In the genomic region with DNA sequence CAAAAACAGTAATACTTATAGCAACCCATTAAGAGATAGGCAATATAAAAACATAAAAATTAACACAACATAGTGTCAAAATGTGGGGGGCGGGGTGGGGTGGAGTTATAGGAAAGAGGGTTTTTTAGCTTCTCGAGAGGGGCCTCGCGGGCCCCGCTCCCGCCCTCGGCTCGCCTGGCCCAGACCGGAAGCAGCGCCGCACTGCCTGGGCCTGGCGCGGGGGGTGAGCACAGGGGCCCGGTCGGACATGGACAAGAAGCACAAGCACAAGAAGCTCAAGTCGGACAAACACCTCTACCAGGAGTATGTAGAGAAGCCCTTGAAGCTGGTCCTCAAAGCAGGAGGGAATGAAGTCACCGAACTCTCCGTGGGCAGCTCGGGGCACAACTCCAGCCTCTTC, we compare ENCODE assay signal across 22 cellular contexts.
"Had no signal": no experiment of that assay in that cellular context is flagged by ENCODE, and none has a peak within 500 bp of the region (broad histone marks: within the 10 kb centered on the region; RNA-seq: fewer than 3 reads in every experiment).

No MANE protein-coding gene starts in this region.

- H3K27ac Mint-ChIP-seq: endodermal cell; memory B cell; stimulated activated naive CD8-positive, alpha-beta T cell treated with anti-CD3 and anti-CD28 coated beads, Interleukin-15, Interleukin-2, amounts not matched to agents 100 ng/mL and 50 ng/mL, for 24 hours had no signal

- ATAC-seq: left cardiac atrium; lower lobe of right lung; stimulated activated effector memory CD8-positive, alpha-beta T cell treated with anti-CD3 and anti-CD28 coated beads, Interleukin-12 subunit alpha, Interleukin-12 subunit beta, amount 100 ng/mL, for 72 hours had no signal

- H3K27ac ChIP-seq: coronary artery, hepatocyte, left ventricle myocardium inferior, lower lobe of right lung, ovary, tibial artery had no signal

- H3K36me3 Mint-ChIP-seq: stimulated activated effector memory CD8-positive, alpha-beta T cell treated with anti-CD3 and anti-CD28 coated beads, Interleukin-12 subunit alpha, Interleukin-12 subunit beta, amount 100 ng/mL, for 72 hours had no signal

- H3K36me3 ChIP-seq: ovary had no signal

- H3K4me3 ChIP-seq: coronary artery, hepatocyte, left ventricle myocardium inferior, lower lobe of right lung, ovary, tibial artery had no signal

- H3K27me3 Mint-ChIP-seq: memory B cell; naive B cell; stimulated activated naive CD8-positive, alpha-beta T cell treated with anti-CD3 and anti-CD28 coated beads, Interleukin-15, Interleukin-2, amounts not matched to agents 100 ng/mL and 50 ng/mL, for 24 hours had no signal

- H3K9me3 ChIP-seq: ovary, tibial artery had no signal

- DNase-seq: effector CD4-positive, alpha-beta T cell; endodermal cell; erythroblast; foreskin melanocyte; head of caudate nucleus; kidney; left cardiac atrium; left ventricle myocardium inferior; lower lobe of right lung; midbrain; naive B cell; ovary; stimulated activated CD4-positive, alpha-beta T cell treated with anti-CD3 and anti-CD28 coated beads, Interleukin-4, amount 100 ng/mL, for 1 hour; stimulated activated CD8-positive, alpha-beta memory T cell treated with anti-CD3 and anti-CD28 coated beads, Interleukin-4, amount 100 ng/mL, for 48 hours; tibial artery had no signal

- H3K27me3 ChIP-seq: hepatocyte, ovary, tibial artery had no signal

- H3K4me3 Mint-ChIP-seq: endodermal cell; memory B cell; naive B cell; nephron; stimulated activated effector memory CD8-positive, alpha-beta T cell treated with anti-CD3 and anti-CD28 coated beads, Interleukin-12 subunit alpha, Interleukin-12 subunit beta, amount 100 ng/mL, for 72 hours; stimulated activated naive CD8-positive, alpha-beta T cell treated with anti-CD3 and anti-CD28 coated beads, Interleukin-15, Interleukin-2, amounts not matched to agents 100 ng/mL and 50 ng/mL, for 24 hours had no signal

- H2AFZ ChIP-seq: hepatocyte had no signal

- FAIRE-seq: endothelial cell of umbilical vein, kidney had no signal
